ENCODE assay signal across 15 cellular contexts in the genomic region with DNA sequence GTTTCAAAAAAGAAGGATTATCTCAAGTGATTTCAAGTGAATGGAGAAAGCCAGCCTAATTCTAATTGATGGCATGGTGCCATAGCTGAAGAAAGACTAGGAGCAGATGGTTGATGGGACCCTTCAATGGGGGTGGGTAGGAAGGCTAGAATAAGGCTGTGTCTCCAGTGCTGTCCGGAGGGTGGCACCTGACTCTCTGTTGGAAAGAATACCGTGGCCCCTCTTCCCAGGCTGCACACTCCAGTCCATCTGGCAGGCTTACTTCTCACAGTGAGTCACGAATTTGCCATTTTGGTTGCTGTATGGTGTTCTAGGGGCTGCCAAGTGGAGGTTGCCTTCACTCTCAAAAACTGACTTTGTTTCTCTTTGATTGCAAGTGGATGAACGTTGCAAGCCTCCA. TPM values are rescaled to one million over a fixed set of nuclear protein-coding genes. Genes with fewer than 3 reads are reported as not detected.
"Had no signal": no experiment of that assay in that cellular context is flagged by ENCODE, and none has a peak within 500 bp of the region (broad histone marks: within the 10 kb centered on the region; RNA-seq: fewer than 3 reads in every experiment).

No MANE protein-coding gene starts in this region.

- H3K4me1 ChIP-seq: breast epithelium, sigmoid colon had no signal

- DNase-seq: activated CD4-positive, alpha-beta memory T cell treated with anti-CD3 and anti-CD28 coated beads, Interleukin-2, amount 10 ng/mL, durations not matched to agents 7 days and 5 days; activated CD4-positive, alpha-beta T cell treated with anti-CD3 and anti-CD28 coated beads for 36 hours; activated CD8-positive, alpha-beta memory T cell treated with anti-CD3 and anti-CD28 coated beads, Interleukin-2, amount 50 U/mL, for 4 hours; activated naive CD8-positive, alpha-beta T cell treated with anti-CD3 and anti-CD28 coated beads, Interleukin-2, amount 10 ng/mL, durations not matched to agents 7 days and 5 days; activated T-cell treated with anti-CD3 and anti-CD28 coated beads, Interleukin-2, amount 50 U/mL, for 72 hours; hypothalamus; ovary; sigmoid colon; stimulated activated naive CD4-positive, alpha-beta T cell; transverse colon had no signal

- H3K27me3 ChIP-seq: breast epithelium, ovary, sigmoid colon had no signal

- H3K9me3 ChIP-seq: breast epithelium, ovary, sigmoid colon had no signal

- ATAC-seq: activated CD4-positive, alpha-beta T cell treated with anti-CD3 and anti-CD28 coated beads for 36 hours; activated T-cell treated with anti-CD3 and anti-CD28 coated beads, Interleukin-2, amount 50 U/mL, for 72 hours had no signal

- H3K4me3 ChIP-seq: breast epithelium, dorsolateral prefrontal cortex, ovary, sigmoid colon, transverse colon had no signal

- H3K36me3 ChIP-seq: breast epithelium, ovary, sigmoid colon, transverse colon had no signal

- H3K27ac ChIP-seq: breast epithelium, dorsolateral prefrontal cortex, ovary, sigmoid colon, transverse colon, VCaP had no signal

RNA-seq across cellular contexts. Expression of a gene that starts 51.0 kb away (rescaled TPM):
- total RNA-seq: activated CD4-positive, alpha-beta memory T cell treated with anti-CD3 and anti-CD28 coated beads, Interleukin-2, amount 10 ng/mL, durations not matched to agents 7 days and 5 days; activated CD4-positive, alpha-beta T cell treated with anti-CD3 and anti-CD28 coated beads for 36 hours; activated naive CD8-positive, alpha-beta T cell treated with anti-CD3 and anti-CD28 coated beads, Interleukin-2, amount 10 ng/mL, durations not matched to agents 7 days and 5 days; activated T-cell treated with anti-CD3 and anti-CD28 coated beads, Interleukin-2, amount 50 U/mL, for 72 hours; chondrocyte; myocyte had no signal
- polyA plus RNA-seq: ovary had no signal
